Comparison of ENCODE assay signal across 18 cellular contexts in the genomic region with DNA sequence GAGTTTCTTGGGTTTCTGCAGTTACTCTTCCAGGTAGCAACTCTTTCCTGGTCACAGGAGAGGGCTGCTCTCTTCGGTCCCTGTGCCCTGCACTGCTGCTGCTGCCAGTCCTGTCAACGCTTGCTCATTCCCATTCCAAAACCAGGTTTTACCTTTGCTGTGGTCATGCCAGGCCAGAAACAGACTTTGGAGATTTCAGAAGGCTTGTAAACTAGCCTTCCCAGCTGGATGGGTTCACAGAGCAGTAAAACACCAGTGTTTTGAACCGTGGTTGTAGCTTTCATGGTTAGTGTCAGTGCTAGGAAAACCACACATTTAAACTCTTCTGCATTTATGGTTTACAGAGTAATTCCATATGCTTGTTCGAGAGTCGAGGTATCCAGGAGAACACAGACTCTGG.
"Had no signal": no experiment of that assay in that cellular context is flagged by ENCODE, and none has a peak within 500 bp of the region (broad histone marks: within the 10 kb centered on the region; RNA-seq: fewer than 3 reads in every experiment).

No MANE protein-coding gene starts in this region.

- H3K27ac ChIP-seq: breast epithelium, SK-N-MC, suprapubic skin had no signal

- H3K27ac Mint-ChIP-seq: activated CD4-positive, alpha-beta T cell treated with anti-CD3 and anti-CD28 coated beads, Interleukin-2, amount 10 ng/mL, durations not matched to agents 7 days and 5 days; activated naive CD8-positive, alpha-beta T cell; T-helper 1 cell treated with Interleukin-12 subunit alpha and Interleukin-12 subunit beta and Interleukin-4 antibody, amounts not matched to agents 30 μg/mL and 1 μg/mL, for 36 hours had no signal

- H3K4me3 Mint-ChIP-seq: activated CD4-positive, alpha-beta T cell treated with anti-CD3 and anti-CD28 coated beads, Interleukin-2, amount 10 ng/mL, durations not matched to agents 7 days and 5 days; activated naive CD8-positive, alpha-beta T cell; T-helper 1 cell treated with Interleukin-12 subunit alpha and Interleukin-12 subunit beta and Interleukin-4 antibody, amounts not matched to agents 30 μg/mL and 1 μg/mL, for 36 hours had no signal

- H3K4me3 ChIP-seq: breast epithelium, SK-N-MC, spleen, suprapubic skin had no signal

- ATAC-seq: sciatic nerve had no signal

- H3K36me3 ChIP-seq: breast epithelium had no signal

- DNase-seq: activated CD4-positive, alpha-beta T cell treated with anti-CD3 and anti-CD28 coated beads, Interleukin-2, amount 10 ng/mL, durations not matched to agents 7 days and 5 days; activated CD4-positive, CD25-positive, alpha-beta regulatory T cell; activated gamma-delta T cell; activated T-cell treated with anti-CD3 and anti-CD28 coated beads, Interleukin-2, amount 50 U/mL, for 1 hour; anterior cingulate cortex; foreskin melanocyte; head of caudate nucleus; islet precursor cell; posterior cingulate gyrus; spleen; stimulated activated CD4-positive, alpha-beta T cell treated with anti-CD3 and anti-CD28 coated beads, Interleukin-2, amount 100 ng/mL, for 24 hours; stimulated activated naive CD4-positive, alpha-beta T cell treated with Interleukin-2 at 50 U/mL for 16 hours had no signal

- H3K9me3 ChIP-seq: breast epithelium, spleen, suprapubic skin had no signal

- H3K27me3 ChIP-seq: breast epithelium, spleen, suprapubic skin had no signal

- H3K9me3 Mint-ChIP-seq: activated CD4-positive, alpha-beta T cell treated with anti-CD3 and anti-CD28 coated beads, Interleukin-2, amount 10 ng/mL, durations not matched to agents 7 days and 5 days; T-helper 1 cell treated with Interleukin-12 subunit alpha and Interleukin-12 subunit beta and Interleukin-4 antibody, amounts not matched to agents 30 μg/mL and 1 μg/mL, for 36 hours had no signal
